ENCODE assay signal across 8 cellular contexts in genomic region chr18:2571200-2572143, GRCh38. TPM values are rescaled to one million over a fixed set of nuclear protein-coding genes. Genes with fewer than 3 reads are reported as not detected.
DNase-seq lines count a peak whose midpoint lies in the region; ATAC-seq and TF ChIP-seq lines count a peak whose summit lies in the region.

Gene METTL4 (minus strand): TSS chr18:2571505. CDS start chr18:2567216, 4,289 bp downstream.
Gene NDC80 (plus strand): TSS chr18:2571557. CDS start chr18:2572986, 1,429 bp downstream.

- DNase-seq in NCI-H1417 treated with DMSO at 0.1 percent for 48 hours (lab: John Stamatoyannopoulos, UW): peak; percentile 75
- peak; percentile 63 to 92 (median 73) for DNase-seq in T-helper 2 cell
- peak; percentile 86 to 94 (median 93) for DNase-seq in right cardiac atrium
- peak; percentile 78 for DNase-seq in pulmonary artery endothelial cell (ENCODE audit: low read depth, low spot score)
- DNase-seq in uterus: peak; percentile 81 to 84

- H3K4me1 ChIP-seq in right cardiac atrium (ENCODE audit: control insufficient read depth, insufficient read depth, low read length): no peaks in the 10 kb centered on the region
- peaks cover 0 to 7% of the 10 kb centered on the region in 2 donors for H3K4me1 ChIP-seq in uterus

- H3K27me3 ChIP-seq in right cardiac atrium (ENCODE audit: control insufficient read depth, insufficient read depth) (no peaks in the 10 kb centered on the region), uterus (no peaks in the 10 kb centered on the region)

- H3K36me3 ChIP-seq in uterus: no peaks in the 10 kb centered on the region

- peak within 1 kb of the TSS; percentile 83 for H3K4me3 ChIP-seq in right cardiac atrium (ENCODE audit: low read length)
- peak within 1 kb of the TSS; percentile 76 to 86 for H3K4me3 ChIP-seq in uterus

- intact Hi-C loops in right cardiac atrium (cut with DNase I) (loop anchor here in 2 of 4 donors (5.0 to 10.0 kb wide), 2 partner anchors 83 to 86 kb away; partner anchors contain the start of gene SMCHD1 (in 2 of the 2)), uterus (cut with DNase I; ENCODE audit: low total_unique reads) (loop anchor here (5.0 kb wide), 1 partner anchor 86 kb away; the partner anchor contains the start of gene SMCHD1)

- peak; percentile 82 for ATAC-seq in HG02798 (IDR thresholded peaks at IDR 0.05; ENCODE audit: poor library complexity, unreplicated experiment)
- ATAC-seq in right cardiac atrium: peak; percentile 95 to 96

- under 1% methylated on average over 53 of the region's 53 CpGs for WGBS in right cardiac atrium

- H3K27ac ChIP-seq in angular gyrus (ENCODE audit: low read depth, low read length) (peak within 1 kb of the TSS; percentile 96), right cardiac atrium (ENCODE audit: low read length) (peak within 1 kb of the TSS; percentile 92), uterus (peak within 1 kb of the TSS; percentile 96 to 98)

- H3K9me3 ChIP-seq in right cardiac atrium (ENCODE audit: control insufficient read depth, low read length) (no peaks in the 10 kb centered on the region), uterus (no peaks in the 10 kb centered on the region)

- TF ChIP-seq POLR2A in GM15510 (IDR thresholded peaks at IDR 0.05; ENCODE audit: borderline replicate concordance, extremely low read depth, insufficient read length) (peak; percentile 60), uterus (IDR thresholded peaks at IDR 0.05) (peak in 1 of 2 donors; percentile 58)

- TF ChIP-seq CTCF in uterus (IDR thresholded peaks at IDR 0.05): no peak

RNA-seq across cellular contexts. Expression of gene METTL4, which starts in this region (rescaled TPM):
- total RNA-seq in right cardiac atrium (10 to 100 TPM in 2 of 4 donors, 1 to 10 TPM in 2; 6.3 to 10.8 (median 9.3) TPM), pulmonary artery endothelial cell (7.9 and 12.7 TPM in 2 replicates), uterus (10 to 100 TPM in 3 of 4 donors, 1 to 10 TPM in 1; 6.7 to 22.9 (median 18.5) TPM)
- 5.8 TPM for polyA plus RNA-seq in right cardiac atrium

RNA-seq across cellular contexts. Expression of gene NDC80, which starts in this region (rescaled TPM):
- total RNA-seq in right cardiac atrium: 1 to 10 TPM in 1 of 4 donors, under 1 TPM in 3; 0.17 to 1.1 (median 0.36) TPM
- 0.18 TPM for polyA plus RNA-seq in right cardiac atrium
- 24.3 and 43.1 TPM in 2 replicates for total RNA-seq in pulmonary artery endothelial cell
- 10 to 100 TPM in 1 of 4 donors, 1 to 10 TPM in 1, under 1 TPM in 2; 0.26 to 21.2 (median 0.80) TPM for total RNA-seq in uterus

Comparison
In these comparisons a context has a peak if more than half of its experiments do, and no peak if none do; other contexts are left out.
1. Peak in every context shown above with its lines: DNase-seq, ATAC-seq, H3K4me3 ChIP-seq and H3K27ac ChIP-seq.